ENCODE assay signal across 16 cellular contexts in genomic region chr14:105394714-105395537, GRCh38. TPM values are rescaled to one million over a fixed set of nuclear protein-coding genes. Genes with fewer than 3 reads are reported as not detected.
"Had no signal": no experiment of that assay in that cellular context is flagged by ENCODE, and none has a peak within 500 bp of the region (broad histone marks: within the 10 kb centered on the region; RNA-seq: fewer than 3 reads in every experiment).

No MANE protein-coding gene starts in this region.

- H3K27ac ChIP-seq: breast epithelium, prostate gland, transverse colon had no signal

- H3K27me3 Mint-ChIP-seq: activated naive CD8-positive, alpha-beta T cell; activated T-cell treated with anti-CD3 and anti-CD28 coated beads, Interleukin-2, amount 50 U/mL, for 24 hours had no signal

- H3K9me3 Mint-ChIP-seq: activated T-cell treated with anti-CD3 and anti-CD28 coated beads, Interleukin-2, amount 50 U/mL, for 24 hours had no signal

- H3K27ac Mint-ChIP-seq: activated naive CD8-positive, alpha-beta T cell; activated T-cell treated with anti-CD3 and anti-CD28 coated beads, Interleukin-2, amount 50 U/mL, for 24 hours had no signal

- H3K4me3 Mint-ChIP-seq: activated naive CD8-positive, alpha-beta T cell; activated T-cell treated with anti-CD3 and anti-CD28 coated beads, Interleukin-2, amount 50 U/mL, for 24 hours had no signal

- ATAC-seq: left lobe of liver had no signal

- H3K27me3 ChIP-seq: breast epithelium, esophagus squamous epithelium, sigmoid colon, transverse colon had no signal

- H3K36me3 Mint-ChIP-seq: activated naive CD8-positive, alpha-beta T cell had no signal

- H3K36me3 ChIP-seq: breast epithelium, prostate gland, transverse colon had no signal

- H3K4me3 ChIP-seq: breast epithelium, esophagus squamous epithelium, prostate gland, sigmoid colon, transverse colon had no signal

- DNase-seq: activated CD4-positive, alpha-beta T cell treated with anti-CD3 and anti-CD28 coated beads, Interleukin-2, amount 50 U/mL, for 1 hour; activated effector memory CD4-positive, alpha-beta T cell treated with anti-CD3 and anti-CD28 coated beads, Interleukin-2, amount 50 U/mL, for 16 hours; activated T-cell treated with anti-CD3 and anti-CD28 coated beads, Interleukin-2, amount 50 U/mL, for 24 hours; esophagus squamous epithelium; foreskin fibroblast; mesendoderm; occipital lobe; sigmoid colon; stimulated activated CD4-positive, alpha-beta T cell treated with anti-CD3 and anti-CD28 coated beads, Interleukin-12 subunit alpha, Interleukin-12 subunit beta, amount 100 ng/mL, for 4 hours; stimulated activated naive CD4-positive, alpha-beta T cell; substantia nigra; transverse colon had no signal

- H3K9me3 ChIP-seq: breast epithelium, esophagus squamous epithelium, prostate gland, sigmoid colon, transverse colon had no signal

RNA-seq across cellular contexts. Expression of gene TEX22, which starts 3.4 kb away (rescaled TPM):
- total RNA-seq: sigmoid colon had no signal
